Comparison of ENCODE assay signal across 10 cellular contexts in the genomic region with DNA sequence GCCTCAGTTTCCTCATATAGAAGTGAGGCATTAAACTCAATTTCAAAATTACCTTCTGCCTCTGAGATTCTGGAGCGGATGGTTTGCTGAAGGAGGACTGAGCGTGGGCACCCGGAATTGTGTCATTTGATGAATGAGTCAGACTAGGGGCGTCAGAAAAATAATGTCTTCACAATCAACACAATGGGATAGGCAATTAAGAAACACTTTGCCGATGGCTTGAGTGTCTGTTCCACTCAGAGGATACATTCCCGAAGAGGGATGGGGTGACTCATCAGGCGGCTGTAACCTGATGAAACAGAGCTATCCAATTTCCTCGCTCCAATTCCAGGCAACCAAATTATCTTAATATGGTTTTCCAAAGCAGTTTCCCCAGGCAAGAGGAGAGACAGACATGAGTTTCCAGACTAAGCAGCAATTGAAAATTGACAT. TPM values are rescaled to one million over a fixed set of nuclear protein-coding genes. Genes with fewer than 3 reads are reported as not detected.
DNase-seq lines count a peak whose midpoint lies in the region; ATAC-seq and TF ChIP-seq lines count a peak whose summit lies in the region.
"Had no signal": no experiment of that assay in that cellular context is flagged by ENCODE, and none has a peak within 500 bp of the region (broad histone marks: within the 10 kb centered on the region; RNA-seq: fewer than 3 reads in every experiment).

No MANE protein-coding gene starts in this region.

- intact Hi-C loops in IMR-90 (cut with micrococcal nuclease): no loop called here
- intact Hi-C loops in Calu3 (cut with micrococcal nuclease; ENCODE audit: unreplicated experiment): no loop called here
- intact Hi-C loops in Caco-2 (cut with micrococcal nuclease; ENCODE audit: unreplicated experiment): no loop called here

- H4K20me1 ChIP-seq in IMR-90 (ENCODE audit: insufficient read depth, low read length) (no peaks in the 10 kb centered on the region), hepatocyte (ENCODE audit: insufficient read depth, poor library complexity, severe bottlenecking) (no peaks in the 10 kb centered on the region)

- H3K9ac ChIP-seq in IMR-90 (ENCODE audit: low read depth, low read length): no peak overlapping the region

- H3K4me3 ChIP-seq in IMR-90 (ENCODE audit: insufficient read depth, low read depth, low read length) (no peak overlapping the region), hepatocyte (no peak overlapping the region), Caco-2 (ENCODE audit: low read depth, low read length) (no peak overlapping the region)

- peak overlapping the region; percentile 34 for H2AFZ ChIP-seq in IMR-90 (replicated peaks; ENCODE audit: low read length, poor library complexity)
- no peak overlapping the region for H2AFZ ChIP-seq in hepatocyte

- H3K56ac ChIP-seq in IMR-90 (ENCODE audit: extremely low read depth, insufficient read depth, low read length): no peak overlapping the region

- H2BK15ac ChIP-seq in IMR-90 (ENCODE audit: low read depth, low read length): peak overlapping the region; percentile 48; the same call in 2 of the 3 replicates

- no peak overlapping the region; the same call in 1 of the 2 replicates for H4K5ac ChIP-seq in IMR-90 (ENCODE audit: low read depth, low read length)

- no peaks in the 10 kb centered on the region for H3K36me3 ChIP-seq in IMR-90 (ENCODE audit: control insufficient read depth, insufficient read depth, low read length)
- H3K36me3 ChIP-seq in hepatocyte (replicated peaks; ENCODE audit: insufficient read depth, low read depth): no peaks in the 10 kb centered on the region
- H3K36me3 ChIP-seq in Caco-2 (ENCODE audit: control insufficient read depth, insufficient read depth, low read length): no peaks in the 10 kb centered on the region

- no TSS peak for BruUV-seq in IMR-90 (replicated peaks; lab: Mats Ljungman, UMichigan)
- BruUV-seq in Calu3 (replicated peaks; lab: Mats Ljungman, UMichigan): no TSS peak
- BruUV-seq in Caco-2 (replicated peaks; lab: Mats Ljungman, UMichigan): no TSS peak

- no peak for TF ChIP-seq POLR2A in IMR-90 (IDR thresholded peaks at IDR 0.05; ENCODE audit: low read depth, low read length)

- ATAC-seq in IMR-90 (ENCODE audit: low read depth): peak; percentile 76
- no peak for ATAC-seq in GM21423 (IDR thresholded peaks at IDR 0.05; ENCODE audit: unreplicated experiment)

- H2BK120ac ChIP-seq in IMR-90 (ENCODE audit: low read depth, low read length): peak overlapping the region; percentile 62

- WGBS in IMR-90 (ENCODE audit: extremely low coverage in 2 of 2, insufficient read length in 1 of 2), 2 experiments: 20% methylated on average over 1 of the region's 8 CpGs; no CpG with 5 or more reads in 1 of the 2 experiments
- 55% methylated on average over 8 of the region's 8 CpGs for WGBS in hepatocyte (ENCODE audit: low lambda C conversion rate, missing lambda C conversion rate)

- no peak overlapping the region for H2AK9ac ChIP-seq in IMR-90 (replicated peaks; ENCODE audit: low read depth, low read length, poor library complexity)

- peak overlapping the region; percentile 23; the same call in 1 of the 2 replicates for H3K18ac ChIP-seq in IMR-90 (ENCODE audit: low read depth, low read length)

- H2BK5ac ChIP-seq in IMR-90 (ENCODE audit: low read depth, low read length, poor library complexity, severe bottlenecking): no peak overlapping the region

- POLR2A ChIA-PET in IMR-90 (lab: Charles Lee; ENCODE audit: unreplicated experiment): no interaction called here
- POLR2A ChIA-PET in Caco-2 (lab: Charles Lee): no interaction called here

- no peaks in the 10 kb centered on the region for H3K79me1 ChIP-seq in IMR-90 (ENCODE audit: low read depth in 1 of 2, low read length in 2 of 2)

- no peaks in the 10 kb centered on the region for H3K79me2 ChIP-seq in hepatocyte

- H3K9me3 Mint-ChIP-seq in Calu3 (ENCODE audit: low read depth, unreplicated experiment) (no peaks in the 10 kb centered on the region), Caco-2 (ENCODE audit: unreplicated experiment) (no peaks in the 10 kb centered on the region)
- H3K9me3 Mint-ChIP-seq: neural crest cell had no signal

- DNase-seq in AG20443 (ENCODE audit: low spot score): peak; percentile 89
- peak; percentile 76 for DNase-seq in IMR-90
- DNase-seq in SK-MEL-5 (ENCODE audit: low read depth, low spot score): peak; percentile 41
- DNase-seq in hepatocyte (ENCODE audit: low spot score): peak; percentile 36
- DNase-seq in Calu3: no peak
- no peak for DNase-seq in HUDEP-2 (lab: John Stamatoyannopoulos, UW; ENCODE audit: unreplicated experiment in 76 of 76)
- no peak for DNase-seq in Caco-2
- DNase-seq: effector CD8-positive, alpha-beta T cell had no signal

- no peaks in the 10 kb centered on the region for H3K9me3 ChIP-seq in IMR-90 (ENCODE audit: control insufficient read depth, insufficient read depth, low read length)
- no peaks in the 10 kb centered on the region for H3K9me3 ChIP-seq in hepatocyte (ENCODE audit: low read depth)
- H3K9me3 ChIP-seq in Caco-2: no peaks in the 10 kb centered on the region

- H3K27ac ChIP-seq in IMR-90 (ENCODE audit: insufficient read depth, low read length) (no peak overlapping the region), hepatocyte (no peak overlapping the region)

- dilution Hi-C loops in IMR-90 (cut with HindIII; ENCODE audit: low sequenced_read_pairs, unreplicated experiment): no loop called here

- H2BK20ac ChIP-seq in IMR-90 (ENCODE audit: low read depth, low read length): peak overlapping the region; percentile 97

- peak overlapping the region in 1 of 2 experiments; percentile 6; a peak in 1 of 4 replicates for H4K8ac ChIP-seq in IMR-90 (ENCODE audit: low read depth in 2 of 2, low read length in 2 of 2)

- TF ChIP-seq RAD21 in IMR-90 (IDR thresholded peaks at IDR 0.05; ENCODE audit: low read length): no peak

- H3K27me3 Mint-ChIP-seq in Calu3 (ENCODE audit: unreplicated experiment): no peaks in the 10 kb centered on the region
- no peaks in the 10 kb centered on the region for H3K27me3 Mint-ChIP-seq in Caco-2 (ENCODE audit: insufficient read depth, unreplicated experiment)

- H3K4me3 Mint-ChIP-seq in Calu3 (ENCODE audit: low read depth, unreplicated experiment) (no peak overlapping the region), Caco-2 (ENCODE audit: unreplicated experiment) (no peak overlapping the region)
- H3K4me3 Mint-ChIP-seq: neural crest cell had no signal

- H3K23ac ChIP-seq in IMR-90 (ENCODE audit: low read depth, low read length): peak overlapping the region; percentile 66; the same call in 1 of the 2 replicates

- H3K27me3 ChIP-seq in IMR-90 (ENCODE audit: control insufficient read depth, insufficient read depth, low read length) (peaks cover 2% of the 10 kb centered on the region; the same call in 1 of the 2 replicates), hepatocyte (no peaks in the 10 kb centered on the region), Caco-2 (replicated peaks; ENCODE audit: control insufficient read depth, insufficient read depth, low read length) (no peaks in the 10 kb centered on the region)

- no peaks in the 10 kb centered on the region for H3K36me3 Mint-ChIP-seq in Calu3 (ENCODE audit: insufficient read depth, unreplicated experiment)
- no peaks in the 10 kb centered on the region for H3K36me3 Mint-ChIP-seq in Caco-2 (ENCODE audit: insufficient read depth, unreplicated experiment)

- H4K91ac ChIP-seq in IMR-90 (ENCODE audit: insufficient read depth, low read depth, low read length): peak overlapping the region; percentile 10

- H3K27ac Mint-ChIP-seq in Calu3 (ENCODE audit: unreplicated experiment): no peak overlapping the region
- no peak overlapping the region for H3K27ac Mint-ChIP-seq in Caco-2 (ENCODE audit: unreplicated experiment)

- TF ChIP-seq CTCF in IMR-90 (conservative IDR thresholded peaks at IDR 0.05; ENCODE audit: low read depth, low read length): no peak
- no peak for TF ChIP-seq CTCF in hepatocyte (IDR thresholded peaks at IDR 0.05; ENCODE audit: poor library complexity)
- TF ChIP-seq CTCF in Calu3 (IDR thresholded peaks at IDR 0.05; ENCODE audit: unreplicated experiment): no peak
- TF ChIP-seq CTCF in Caco-2 (IDR thresholded peaks at IDR 0.05; ENCODE audit: insufficient read depth in 1 of 2, low read depth in 1 of 2, low read length in 1 of 2, severe bottlenecking in 1 of 2, unreplicated experiment in 1 of 2): no peak

- H3K9me1 ChIP-seq in IMR-90 (ENCODE audit: insufficient read depth, low read length): peaks cover 12% of the 10 kb centered on the region

- H3K4me1 ChIP-seq in IMR-90 (ENCODE audit: control insufficient read depth, insufficient read depth, low read length) (peaks cover 11% of the 10 kb centered on the region; the same call in 1 of the 2 replicates), hepatocyte (ENCODE audit: insufficient read depth) (no peaks in the 10 kb centered on the region), Caco-2 (no peaks in the 10 kb centered on the region)

- no peak overlapping the region for H3K4me2 ChIP-seq in IMR-90 (ENCODE audit: low read depth, low read length)
- no peak overlapping the region for H3K4me2 ChIP-seq in hepatocyte

- H3K9me2 ChIP-seq in hepatocyte (replicated peaks; ENCODE audit: insufficient read depth): no peaks in the 10 kb centered on the region

- H3K4ac ChIP-seq in IMR-90 (ENCODE audit: low read depth, low read length): peak overlapping the region; percentile 77; the same call in 1 of the 2 replicates

- no peaks in the 10 kb centered on the region for H3K4me1 Mint-ChIP-seq in Calu3 (ENCODE audit: low read depth, unreplicated experiment)
- peaks cover 4% of the 10 kb centered on the region for H3K4me1 Mint-ChIP-seq in Caco-2 (ENCODE audit: low read depth, unreplicated experiment)

- peak overlapping the region; percentile 77; the same call in 1 of the 2 replicates for H2AK5ac ChIP-seq in IMR-90 (ENCODE audit: low read depth, low read length)

- H3K14ac ChIP-seq in IMR-90 (replicated peaks; ENCODE audit: low read depth, low read length): peak overlapping the region; percentile 31; the same call in 1 of the 2 replicates

- in situ Hi-C loops in IMR-90 (cut with MboI; ENCODE audit: low sequenced_read_pairs) (no loop called here), SK-MEL-5 (cut with HindIII; ENCODE audit: low pct_unique_long_range_greater_than_20kb, low sequenced_read_pairs) (no loop called here)

- CTCF ChIA-PET in IMR-90 (lab: Yijun Ruan, JAX): interaction anchor here (0.5 to 2.2 kb wide), 3 partner anchors 9 to 392 kb away, joined by 3 to 8 read pairs (median 7); no protein-coding TSS in a partner anchor
- CTCF ChIA-PET in Calu3 (lab: Charles Lee): interaction anchor here (0.6 kb wide), 1 partner anchor 151 kb away, joined by 3 read pairs; no protein-coding TSS in a partner anchor
- CTCF ChIA-PET in Caco-2 (lab: Charles Lee): interaction anchor here (1.0 kb wide), 1 partner anchor 8 kb away, joined by 3 read pairs; no protein-coding TSS in a partner anchor

RNA-seq across cellular contexts. Expression of gene CHRNA9, which starts 1.2 kb away (rescaled TPM):
- total RNA-seq in IMR-90 (2012; rRNA removed) (not detected in 2 replicates), hepatocyte (0.50 and 1.5 TPM in 2 replicates), Calu3 (2022) (not detected in 2 replicates), Caco-2 (2022) (not detected in 2 replicates)
- polyA plus RNA-seq in IMR-90 (2012; rRNA removed) (not detected in 2 replicates), hepatocyte (1.6 TPM in 1 of 2 replicates, not detected in the other)
- not detected in 2 replicates for polyA plus RNA-seq in IMR-90 (2012; cell fraction: cytosol; rRNA removed)
- polyA plus RNA-seq in IMR-90 (2012; cell fraction: nucleus; rRNA removed; ENCODE audit: low replicate concordance): not detected in 2 replicates
- not detected in 2 replicates for total RNA-seq in SK-MEL-5 (2014; rRNA removed; shearing (Covaris generic))
- 0.04 TPM in 1 of 2 replicates, not detected in the other for polyA plus RNA-seq in SK-MEL-5 (2015; cell fraction: cytosol; rRNA removed)
- not detected in 2 replicates for polyA plus RNA-seq in SK-MEL-5 (2015; cell fraction: nucleus; rRNA removed)
- total RNA-seq: neural crest cell had no signal

Comparison
In these comparisons a context has a peak if more than half of its experiments do, and no peak if none do; other contexts are left out.
1. DNase-seq: peak in AG20443 (single experiment), IMR-90 (single experiment), SK-MEL-5 (single experiment) and hepatocyte (single experiment); none in Calu3 (single experiment), HUDEP-2 (0 of 76) and Caco-2 (0 of 2).